ENCODE assay signal across 18 cellular contexts in genomic region chr22:40416636-40417035, GRCh38. TPM values are rescaled to one million over a fixed set of nuclear protein-coding genes. Genes with fewer than 3 reads are reported as not detected.
DNase-seq lines count a peak whose midpoint lies in the region; ATAC-seq and TF ChIP-seq lines count a peak whose summit lies in the region.
"Had no signal": no experiment of that assay in that cellular context is flagged by ENCODE, and none has a peak within 500 bp of the region (broad histone marks: within the 10 kb centered on the region; RNA-seq: fewer than 3 reads in every experiment).

No MANE protein-coding gene starts in this region.

- CTCF ChIA-PET in activated CD4-positive, alpha-beta T cell treated with anti-CD3 and anti-CD28 coated beads, Interleukin-2, amount 10 ng/mL, durations not matched to agents 7 days and 5 days (lab: Charles Lee): interaction anchor here (1.5 to 2.2 kb wide), 3 partner anchors 9 to 17 kb away, joined by 3 to 9 read pairs (median 4); no protein-coding TSS in a partner anchor
- CTCF ChIA-PET in OCI-LY7 (lab: Charles Lee; ENCODE audit: unreplicated experiment): no interaction called here

- TF ChIP-seq CTCF in OCI-LY7 (conservative IDR thresholded peaks at IDR 0.05; ENCODE audit: low read length): no peak
- TF ChIP-seq CTCF in osteocyte (IDR thresholded peaks at IDR 0.05): no peak

- peaks cover 24% of the 10 kb centered on the region for H3K4me1 Mint-ChIP-seq in activated CD4-positive, alpha-beta T cell treated with anti-CD3 and anti-CD28 coated beads, Interleukin-2, amount 10 ng/mL, durations not matched to agents 7 days and 5 days
- peaks cover 34% of the 10 kb centered on the region for H3K4me1 Mint-ChIP-seq in central memory CD8-positive, alpha-beta T cell
- peaks cover 9% of the 10 kb centered on the region for H3K4me1 Mint-ChIP-seq in osteocyte (ENCODE audit: unreplicated experiment)

- H3K36me3 Mint-ChIP-seq in activated CD4-positive, alpha-beta T cell treated with anti-CD3 and anti-CD28 coated beads, Interleukin-2, amount 10 ng/mL, durations not matched to agents 7 days and 5 days (ENCODE audit: low read depth): peaks cover 51% of the 10 kb centered on the region
- H3K36me3 Mint-ChIP-seq in central memory CD8-positive, alpha-beta T cell (ENCODE audit: insufficient read depth): peaks cover 21% of the 10 kb centered on the region
- peaks cover 34% of the 10 kb centered on the region for H3K36me3 Mint-ChIP-seq in osteocyte (ENCODE audit: unreplicated experiment)

- peaks cover 85% of the 10 kb centered on the region for H3K4me1 ChIP-seq in OCI-LY7 (ENCODE audit: insufficient read depth, low read length, poor library complexity, severe bottlenecking)
- H3K4me1 ChIP-seq: A549 had no signal

- no peak overlapping the region for H2AFZ ChIP-seq in OCI-LY7 (ENCODE audit: low read length)

- intact Hi-C loops in OCI-LY7 (cut with micrococcal nuclease; ENCODE audit: unreplicated experiment): no loop called here

- no peak overlapping the region for H3K4me3 ChIP-seq in OCI-LY7 (ENCODE audit: low read depth, low read length, poor library complexity, severe bottlenecking)
- H3K4me3 ChIP-seq: A549, esophagus muscularis mucosa, ovary had no signal

- peak overlapping the region; percentile 98 for H3K27ac ChIP-seq in OCI-LY7 (ENCODE audit: low read depth, low read length, poor library complexity, severe bottlenecking)
- H3K27ac ChIP-seq: ovary had no signal

- no peak for DNase-seq in activated CD4-positive, alpha-beta T cell treated with anti-CD3 and anti-CD28 coated beads, Interleukin-2, amount 10 ng/mL, durations not matched to agents 7 days and 5 days
- no peak for DNase-seq in activated CD4-positive, alpha-beta T cell treated with anti-CD3 and anti-CD28 coated beads for 1 hour
- DNase-seq in OCI-LY7 (ENCODE audit: low spot score): no peak
- no peak for DNase-seq in central memory CD8-positive, alpha-beta T cell (ENCODE audit: low spot score in 2 of 2)
- no peak for DNase-seq in osteocyte (ENCODE audit: extremely low spot score, unreplicated experiment)
- DNase-seq in NCI-H1105 treated with DMSO at 0.1 percent for 48 hours (lab: John Stamatoyannopoulos, UW): no peak
- no peak for DNase-seq in stimulated activated CD4-positive, alpha-beta T cell treated with anti-CD3 and anti-CD28 coated beads, Interleukin-12 subunit alpha, Interleukin-12 subunit beta, amount 100 ng/mL, for 4 hours
- DNase-seq: activated T-cell treated with anti-CD3 and anti-CD28 coated beads for 4 hours, GOT3, islet precursor cell, NCI-H187, NCI-H526 treated with DMSO at 0.1 percent for 48 hours, ovary, SK-N-SH had no signal

- H3K36me3 ChIP-seq in OCI-LY7 (ENCODE audit: insufficient read depth, low read length): peaks cover 73% of the 10 kb centered on the region
- H3K36me3 ChIP-seq: ovary had no signal

- no peaks in the 10 kb centered on the region for H3K9me2 ChIP-seq in OCI-LY7 (ENCODE audit: insufficient read depth, low read length)
- H3K9me2 ChIP-seq: SK-N-SH had no signal

- H3K27me3 Mint-ChIP-seq in activated CD4-positive, alpha-beta T cell treated with anti-CD3 and anti-CD28 coated beads, Interleukin-2, amount 10 ng/mL, durations not matched to agents 7 days and 5 days: no peaks in the 10 kb centered on the region
- no peaks in the 10 kb centered on the region for H3K27me3 Mint-ChIP-seq in central memory CD8-positive, alpha-beta T cell
- no peaks in the 10 kb centered on the region for H3K27me3 Mint-ChIP-seq in osteocyte (ENCODE audit: unreplicated experiment)
- H3K27me3 Mint-ChIP-seq: type B pancreatic cell had no signal

- BruUV-seq in OCI-LY7 (replicated peaks; lab: Mats Ljungman, UMichigan): no TSS peak

- H4K20me1 ChIP-seq in OCI-LY7 (ENCODE audit: insufficient read depth, low read length): no peaks in the 10 kb centered on the region

- H3K9me3 ChIP-seq in OCI-LY7 (ENCODE audit: low read length): no peaks in the 10 kb centered on the region
- H3K9me3 ChIP-seq: A549, esophagus muscularis mucosa, ovary, SK-N-SH had no signal

- no peak overlapping the region for H3K4me3 Mint-ChIP-seq in activated CD4-positive, alpha-beta T cell treated with anti-CD3 and anti-CD28 coated beads, Interleukin-2, amount 10 ng/mL, durations not matched to agents 7 days and 5 days
- H3K4me3 Mint-ChIP-seq in central memory CD8-positive, alpha-beta T cell: no peak overlapping the region
- no peak overlapping the region for H3K4me3 Mint-ChIP-seq in osteocyte (ENCODE audit: unreplicated experiment)
- H3K4me3 Mint-ChIP-seq: type B pancreatic cell had no signal

- ATAC-seq in central memory CD8-positive, alpha-beta T cell (replicated peaks; ENCODE audit: extremely low read depth, poor library complexity, severe bottlenecking): no peak
- ATAC-seq in GM21723 (IDR thresholded peaks at IDR 0.05; ENCODE audit: unreplicated experiment): no peak
- ATAC-seq: A549 had no signal

- H3K9me3 Mint-ChIP-seq in activated CD4-positive, alpha-beta T cell treated with anti-CD3 and anti-CD28 coated beads, Interleukin-2, amount 10 ng/mL, durations not matched to agents 7 days and 5 days: no peaks in the 10 kb centered on the region
- no peaks in the 10 kb centered on the region for H3K9me3 Mint-ChIP-seq in central memory CD8-positive, alpha-beta T cell
- H3K9me3 Mint-ChIP-seq in osteocyte (ENCODE audit: unreplicated experiment): no peaks in the 10 kb centered on the region
- H3K9me3 Mint-ChIP-seq: type B pancreatic cell had no signal

- POLR2A ChIA-PET in activated CD4-positive, alpha-beta T cell treated with anti-CD3 and anti-CD28 coated beads, Interleukin-2, amount 10 ng/mL, durations not matched to agents 7 days and 5 days (lab: Charles Lee): interaction anchor here (0.9 kb wide), 1 partner anchor 10 kb away, joined by 4 read pairs; no protein-coding TSS in a partner anchor
- POLR2A ChIA-PET in OCI-LY7 (lab: Charles Lee): interaction anchor here (0.6 to 2.9 kb wide), 3 partner anchors 16 to 198 kb away, joined by 4 to 17 read pairs (median 13); no protein-coding TSS in a partner anchor

- peaks cover 3% of the 10 kb centered on the region; the same call in 1 of the 2 replicates for H3K79me2 ChIP-seq in OCI-LY7 (ENCODE audit: insufficient read depth, low read depth, low read length)

- peak overlapping the region; percentile 93 for H3K4me2 ChIP-seq in OCI-LY7 (ENCODE audit: low read length)
- H3K4me2 ChIP-seq: A549, SK-N-SH had no signal

- peak overlapping the region; percentile 78 for H3K27ac Mint-ChIP-seq in activated CD4-positive, alpha-beta T cell treated with anti-CD3 and anti-CD28 coated beads, Interleukin-2, amount 10 ng/mL, durations not matched to agents 7 days and 5 days
- H3K27ac Mint-ChIP-seq in central memory CD8-positive, alpha-beta T cell (ENCODE audit: low read depth): peak overlapping the region; percentile 89
- H3K27ac Mint-ChIP-seq in osteocyte (ENCODE audit: unreplicated experiment): peak overlapping the region; percentile 79

RNA-seq across cellular contexts. Expression of gene SGSM3, which starts 46.2 kb away (rescaled TPM):
- 10 to 100 TPM; 79.6 to 92.4 TPM for total RNA-seq in activated CD4-positive, alpha-beta T cell treated with anti-CD3 and anti-CD28 coated beads, Interleukin-2, amount 10 ng/mL, durations not matched to agents 7 days and 5 days
- total RNA-seq in OCI-LY7 (2014; rRNA removed; shearing (Covaris generic)): 168 and 197 TPM in 2 replicates
- total RNA-seq in OCI-LY7 (2022) (130 and 144 TPM in 2 replicates), osteocyte (69.8 and 81.6 TPM in 2 replicates)
